Comparison of ENCODE assay signal across 35 cellular contexts in genomic region chr7:2220506-2220905, GRCh38.
"Had no signal": no experiment of that assay in that cellular context is flagged by ENCODE, and none has a peak within 500 bp of the region (broad histone marks: within the 10 kb centered on the region; RNA-seq: fewer than 3 reads in every experiment).

No MANE protein-coding gene starts in this region.

- H3K27ac ChIP-seq: ascending aorta, cardiac muscle cell, VCaP had no signal

- H3K27ac Mint-ChIP-seq: activated B cell treated with CpG ODN at 0.5 μM for 24 hours; activated CD4-positive, alpha-beta memory T cell treated with anti-CD3 and anti-CD28 coated beads for 36 hours; activated CD8-positive, alpha-beta T cell treated with anti-CD3 and anti-CD28 coated beads for 36 hours; activated naive CD4-positive, alpha-beta T cell treated with anti-CD3 and anti-CD28 coated beads, Interleukin-2, amount 10 ng/mL, durations not matched to agents 7 days and 5 days; activated naive CD4-positive, alpha-beta T cell treated with anti-CD3 and anti-CD28 coated beads, Interleukin-2, amount 50 U/mL, for 24 hours; activated naive CD8-positive, alpha-beta T cell; activated naive CD8-positive, alpha-beta T cell treated with anti-CD3 and anti-CD28 coated beads, Interleukin-2, amount 10 ng/mL, durations not matched to agents 7 days and 5 days; activated naive CD8-positive, alpha-beta T cell treated with anti-CD3 and anti-CD28 coated beads, Interleukin-2, amount 50 U/mL, for 24 hours; activated T-cell treated with anti-CD3 and anti-CD28 coated beads, Interleukin-2, amount 50 U/mL, for 72 hours; activated T-helper 1 cell treated with anti-CD3 and anti-CD28 coated beads, Interleukin-12 subunit alpha, Interleukin-12 subunit beta, Interleukin-2, Interleukin-4 antibody, amounts not matched to agents 30 ng/mL and 10 ng/mL and 1 ng/mL, durations not matched to agents 14 hours and 24 hours and 36 hours; activated T-helper 17 cell treated with anti-CD3 and anti-CD28 coated beads, Interleukin-2, amount 50 U/mL, for 72 hours; brain; T-helper 1 cell treated with Interleukin-12 subunit alpha and Interleukin-12 subunit beta and Interleukin-4 antibody, amounts not matched to agents 30 μg/mL and 1 μg/mL, for 36 hours; T-helper 2 cell treated with Interferon-gamma antibody and Interleukin-4, amounts not matched to agents 5 μg/mL and 100 μg/mL, for 36 hours had no signal

- ATAC-seq: activated CD8-positive, alpha-beta T cell treated with anti-CD3 and anti-CD28 coated beads for 36 hours; activated naive CD8-positive, alpha-beta T cell treated with anti-CD3 and anti-CD28 coated beads, Interleukin-2, amount 50 U/mL, for 24 hours; activated T-cell treated with anti-CD3 and anti-CD28 coated beads, Interleukin-2, amount 50 U/mL, for 4 hours; activated T-cell treated with anti-CD3 and anti-CD28 coated beads, Interleukin-2, amount 50 U/mL, for 72 hours; activated T-helper 17 cell treated with anti-CD3 and anti-CD28 coated beads, Interleukin-2, amount 50 U/mL, for 72 hours had no signal

- H3K4me3 ChIP-seq: ascending aorta, cardiac muscle cell had no signal

- H3K27me3 Mint-ChIP-seq: activated B cell treated with CpG ODN at 0.5 μM for 24 hours; activated CD4-positive, alpha-beta memory T cell treated with anti-CD3 and anti-CD28 coated beads for 36 hours; activated CD8-positive, alpha-beta T cell treated with anti-CD3 and anti-CD28 coated beads for 36 hours; activated naive CD4-positive, alpha-beta T cell treated with anti-CD3 and anti-CD28 coated beads, Interleukin-2, amount 10 ng/mL, durations not matched to agents 7 days and 5 days; activated naive CD4-positive, alpha-beta T cell treated with anti-CD3 and anti-CD28 coated beads, Interleukin-2, amount 50 U/mL, for 24 hours; activated naive CD8-positive, alpha-beta T cell; activated naive CD8-positive, alpha-beta T cell treated with anti-CD3 and anti-CD28 coated beads, Interleukin-2, amount 10 ng/mL, durations not matched to agents 7 days and 5 days; activated naive CD8-positive, alpha-beta T cell treated with anti-CD3 and anti-CD28 coated beads, Interleukin-2, amount 50 U/mL, for 24 hours; activated T-helper 17 cell treated with anti-CD3 and anti-CD28 coated beads, Interleukin-2, amount 50 U/mL, for 72 hours; central memory CD8-positive, alpha-beta T cell had no signal

- H3K4me3 Mint-ChIP-seq: activated B cell treated with CpG ODN at 0.5 μM for 24 hours; activated CD4-positive, alpha-beta memory T cell treated with anti-CD3 and anti-CD28 coated beads for 36 hours; activated CD8-positive, alpha-beta T cell treated with anti-CD3 and anti-CD28 coated beads for 36 hours; activated naive CD4-positive, alpha-beta T cell treated with anti-CD3 and anti-CD28 coated beads, Interleukin-2, amount 10 ng/mL, durations not matched to agents 7 days and 5 days; activated naive CD4-positive, alpha-beta T cell treated with anti-CD3 and anti-CD28 coated beads, Interleukin-2, amount 50 U/mL, for 24 hours; activated naive CD8-positive, alpha-beta T cell; activated naive CD8-positive, alpha-beta T cell treated with anti-CD3 and anti-CD28 coated beads, Interleukin-2, amount 10 ng/mL, durations not matched to agents 7 days and 5 days; activated naive CD8-positive, alpha-beta T cell treated with anti-CD3 and anti-CD28 coated beads, Interleukin-2, amount 50 U/mL, for 24 hours; activated T-cell treated with anti-CD3 and anti-CD28 coated beads, Interleukin-2, amount 50 U/mL, for 4 hours; activated T-cell treated with anti-CD3 and anti-CD28 coated beads, Interleukin-2, amount 50 U/mL, for 72 hours; activated T-helper 1 cell treated with anti-CD3 and anti-CD28 coated beads, Interleukin-12 subunit alpha, Interleukin-12 subunit beta, Interleukin-2, Interleukin-4 antibody, amounts not matched to agents 30 ng/mL and 10 ng/mL and 1 ng/mL, durations not matched to agents 14 hours and 24 hours and 36 hours; activated T-helper 17 cell treated with anti-CD3 and anti-CD28 coated beads, Interleukin-2, amount 50 U/mL, for 72 hours; brain; central memory CD8-positive, alpha-beta T cell; T-helper 1 cell treated with Interleukin-12 subunit alpha and Interleukin-12 subunit beta and Interleukin-4 antibody, amounts not matched to agents 30 μg/mL and 1 μg/mL, for 36 hours; T-helper 2 cell treated with Interferon-gamma antibody and Interleukin-4, amounts not matched to agents 5 μg/mL and 100 μg/mL, for 36 hours had no signal

- H3K27me3 ChIP-seq: ascending aorta, cardiac muscle cell had no signal

- H3K9me3 ChIP-seq: ascending aorta had no signal

- DNase-seq: activated B cell treated with CpG ODN at 0.5 μM for 24 hours; activated CD4-positive, alpha-beta memory T cell treated with anti-CD3 and anti-CD28 coated beads for 36 hours; activated CD4-positive, alpha-beta T cell treated with anti-CD3 and anti-CD28 coated beads for 4 hours; activated CD4-positive, alpha-beta T cell treated with anti-CD3 and anti-CD28 coated beads, Interleukin-2, amount 50 U/mL, for 1 hour; activated CD4-positive, alpha-beta T cell treated with anti-CD3 and anti-CD28 coated beads, Interleukin-2, amount 50 U/mL, for 4 hours; activated CD4-positive, CD25-positive, alpha-beta regulatory T cell treated with anti-CD3 and anti-CD28 coated beads, Interleukin-2, amount 50 U/mL, for 72 hours; activated CD8-positive, alpha-beta memory T cell treated with anti-CD3 and anti-CD28 coated beads, Interleukin-2, amount 50 U/mL, for 4 hours; activated CD8-positive, alpha-beta T cell treated with anti-CD3 and anti-CD28 coated beads for 36 hours; activated gamma-delta T cell; activated naive CD4-positive, alpha-beta T cell treated with anti-CD3 and anti-CD28 coated beads, Interleukin-2, amount 10 ng/mL, durations not matched to agents 7 days and 5 days; activated naive CD4-positive, alpha-beta T cell treated with Interleukin-2 at 50 U/mL for 16 hours; activated naive CD8-positive, alpha-beta T cell treated with anti-CD3 and anti-CD28 coated beads, Interleukin-2, amount 10 ng/mL, durations not matched to agents 7 days and 5 days; activated naive CD8-positive, alpha-beta T cell treated with anti-CD3 and anti-CD28 coated beads, Interleukin-2, amount 50 U/mL, for 24 hours; activated T-cell treated with anti-CD3 and anti-CD28 coated beads for 4 hours; activated T-cell treated with anti-CD3 and anti-CD28 coated beads, Interleukin-2, amount 50 U/mL, for 1 hour; activated T-cell treated with anti-CD3 and anti-CD28 coated beads, Interleukin-2, amount 50 U/mL, for 4 hours; activated T-cell treated with anti-CD3 and anti-CD28 coated beads, Interleukin-2, amount 50 U/mL, for 72 hours; amygdala; anterior cingulate cortex; caudate nucleus; cerebellar nuclear complex; T-helper 1 cell; T-helper 2 cell; T-helper 9 cell had no signal

- H3K4me1 Mint-ChIP-seq: activated B cell treated with CpG ODN at 0.5 μM for 24 hours; activated naive CD8-positive, alpha-beta T cell treated with anti-CD3 and anti-CD28 coated beads, Interleukin-2, amount 10 ng/mL, durations not matched to agents 7 days and 5 days; brain had no signal

- H3K9me3 Mint-ChIP-seq: activated B cell treated with CpG ODN at 0.5 μM for 24 hours; activated CD4-positive, alpha-beta memory T cell treated with anti-CD3 and anti-CD28 coated beads for 36 hours; activated CD8-positive, alpha-beta T cell treated with anti-CD3 and anti-CD28 coated beads for 36 hours; activated naive CD4-positive, alpha-beta T cell treated with anti-CD3 and anti-CD28 coated beads, Interleukin-2, amount 10 ng/mL, durations not matched to agents 7 days and 5 days; activated naive CD4-positive, alpha-beta T cell treated with anti-CD3 and anti-CD28 coated beads, Interleukin-2, amount 50 U/mL, for 24 hours; activated naive CD8-positive, alpha-beta T cell treated with anti-CD3 and anti-CD28 coated beads, Interleukin-2, amount 10 ng/mL, durations not matched to agents 7 days and 5 days; activated naive CD8-positive, alpha-beta T cell treated with anti-CD3 and anti-CD28 coated beads, Interleukin-2, amount 50 U/mL, for 24 hours; activated T-cell treated with anti-CD3 and anti-CD28 coated beads, Interleukin-2, amount 50 U/mL, for 4 hours; activated T-cell treated with anti-CD3 and anti-CD28 coated beads, Interleukin-2, amount 50 U/mL, for 72 hours; activated T-helper 1 cell treated with anti-CD3 and anti-CD28 coated beads, Interleukin-12 subunit alpha, Interleukin-12 subunit beta, Interleukin-2, Interleukin-4 antibody, amounts not matched to agents 30 ng/mL and 10 ng/mL and 1 ng/mL, durations not matched to agents 14 hours and 24 hours and 36 hours; activated T-helper 17 cell treated with anti-CD3 and anti-CD28 coated beads, Interleukin-2, amount 50 U/mL, for 72 hours; brain; central memory CD8-positive, alpha-beta T cell; T-helper 1 cell treated with Interleukin-12 subunit alpha and Interleukin-12 subunit beta and Interleukin-4 antibody, amounts not matched to agents 30 μg/mL and 1 μg/mL, for 36 hours; T-helper 2 cell treated with Interferon-gamma antibody and Interleukin-4, amounts not matched to agents 5 μg/mL and 100 μg/mL, for 36 hours had no signal

- H3K4me1 ChIP-seq: ascending aorta had no signal
